In the genomic region with DNA sequence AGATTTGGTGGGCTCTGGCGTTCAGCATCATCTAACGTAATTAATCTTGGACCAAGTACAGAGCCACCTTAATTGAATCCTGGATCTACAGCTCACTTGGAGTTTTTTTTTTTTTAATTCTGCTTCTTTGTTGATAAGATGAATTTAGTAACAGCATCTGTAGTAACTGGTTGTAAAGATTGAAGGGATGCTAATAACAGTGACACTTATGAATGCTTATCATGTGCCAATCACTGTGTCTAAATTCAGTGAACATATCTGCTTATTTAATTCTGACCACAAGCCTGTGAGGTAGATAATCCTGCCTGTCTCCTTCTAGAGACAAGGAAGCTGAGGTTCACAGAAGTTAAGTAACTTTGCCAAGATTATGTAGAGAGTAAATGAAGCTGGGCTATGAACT, we compare ENCODE assay signal across 16 cellular contexts.
A peak's percentile ranks its signal among the peaks of the same experiment; 100 is the strongest.
DNase-seq lines count a peak whose midpoint lies in the region; TF ChIP-seq lines count a peak whose summit lies in the region.
"Had no signal": no experiment of that assay in that cellular context is flagged by ENCODE, and none has a peak within 500 bp of the region (broad histone marks: within the 10 kb centered on the region; RNA-seq: fewer than 3 reads in every experiment).

No MANE protein-coding gene starts in this region.

- intact Hi-C loops in stomach (cut with DNase I; ENCODE audit: low total_unique reads): no loop called here

- no peaks in the 10 kb centered on the region for H3F3A ChIP-seq in SK-N-SH (replicated peaks; ENCODE audit: insufficient read depth)

- no peak overlapping the region for H3K4me2 ChIP-seq in SK-N-SH
- H3K4me2 ChIP-seq: BLaER1 had no signal

- H3K27ac ChIP-seq in SK-N-SH (ENCODE audit: low read depth in 2 of 2, low read length in 1 of 2): peak overlapping the region; percentile 27 to 100; a peak in 3 of 4 replicates
- H3K27ac ChIP-seq in VCaP: peak overlapping the region; percentile 79
- H3K27ac ChIP-seq in stomach: no peak overlapping the region
- H3K27ac ChIP-seq in RWPE1: no peak overlapping the region
- H3K27ac ChIP-seq: BLaER1 had no signal

- peak; percentile 24 for TF ChIP-seq RAD21 in SK-N-SH (IDR thresholded peaks at IDR 0.05; ENCODE audit: low read length)

- H3K9ac ChIP-seq in SK-N-SH: no peak overlapping the region
- H3K9ac ChIP-seq: BLaER1 had no signal

- DNase-seq in SK-N-SH (no peak), stomach (no peak), RWPE1 (ENCODE audit: low spot score) (no peak)
- no peak for DNase-seq in stimulated activated CD4-positive, alpha-beta T cell treated with anti-CD3 and anti-CD28 coated beads, Interleukin-2, amount 100 ng/mL, for 48 hours
- DNase-seq: 8988T; ACHN; BE2C; C1 segment of cervical spinal cord; Calu3; CD4-positive, alpha-beta memory T cell; CD4-positive, CD25-positive, alpha-beta regulatory T cell; DMS79 treated with DMSO at 0.1 percent for 48 hours; GF-D8 had no signal

- no peak overlapping the region; a peak in 1 of 4 replicates for H3K4me3 ChIP-seq in SK-N-SH (ENCODE audit: low read depth in 2 of 2, low read length in 1 of 2)
- no peak overlapping the region for H3K4me3 ChIP-seq in stomach
- H3K4me3 ChIP-seq: BLaER1 had no signal

- 21% methylated on average over 2 of the region's 2 CpGs for WGBS in SK-N-SH (ENCODE audit: low lambda C conversion rate)
- WGBS in stomach, 5 donors: 76 to 84% (median 84%) methylated on average over 2 of the region's 2 CpGs

- CTCF ChIA-PET in SK-N-SH (lab: Yijun Ruan, JAX): interaction anchor here (1.0 to 1.2 kb wide), 2 partner anchors 11 to 257 kb away, joined by 3 read pairs; no protein-coding TSS in a partner anchor
- CTCF ChIA-PET in RWPE1 (lab: Yijun Ruan, JAX): no interaction called here

- H3K36me3 ChIP-seq in SK-N-SH (replicated peaks in 1 of 2; ENCODE audit: control insufficient read depth in 1 of 2, insufficient read depth in 2 of 2, low read length in 1 of 2): no peaks in the 10 kb centered on the region
- H3K36me3 ChIP-seq in stomach: no peaks in the 10 kb centered on the region
- H3K36me3 ChIP-seq: BE2C, BLaER1 had no signal

- TF ChIP-seq POLR2A in stomach (IDR thresholded peaks at IDR 0.05): no peak

- TF ChIP-seq CTCF in SK-N-SH (IDR thresholded peaks at IDR 0.05): no peak
- no peak for TF ChIP-seq CTCF in VCaP (conservative IDR thresholded peaks at IDR 0.05)
- TF ChIP-seq CTCF in stomach (IDR thresholded peaks at IDR 0.05): no peak
- TF ChIP-seq CTCF in RWPE1 (conservative IDR thresholded peaks at IDR 0.05; ENCODE audit: low read depth): no peak

- H4K20me1 ChIP-seq in SK-N-SH (ENCODE audit: insufficient read depth): no peaks in the 10 kb centered on the region
- H4K20me1 ChIP-seq: BLaER1 had no signal

- no peak overlapping the region for H2AFZ ChIP-seq in SK-N-SH (ENCODE audit: low read depth)

- POLR2A ChIA-PET in SK-N-SH (lab: Yijun Ruan, JAX): interaction anchor here (0.7 to 2.7 kb wide), 7 partner anchors 9 to 417 kb away, joined by 3 to 29 read pairs (median 5); no protein-coding TSS in a partner anchor
- POLR2A ChIA-PET in RWPE1 (lab: Yijun Ruan, JAX; ENCODE audit: low non-redundant PET): no interaction called here

- TF ChIP-seq EP300 in SK-N-SH (IDR thresholded peaks at IDR 0.05; ENCODE audit: borderline replicate concordance in 1 of 2, low read depth in 1 of 2, low read length in 1 of 2) (peak in 1 of 2 experiments; percentile 94; a peak in 1 of 4 replicates), stomach (IDR thresholded peaks at IDR 0.05) (no peak)

- H3K4me1 ChIP-seq in SK-N-SH (ENCODE audit: control insufficient read depth in 1 of 2, insufficient read depth in 2 of 2, low read depth in 1 of 2, low read length in 1 of 2) (peaks cover 0 to 39% of the 10 kb centered on the region in 2 experiments; a peak in 2 of 4 replicates), stomach (peaks cover 0 to 10% (median 4%) of the 10 kb centered on the region in 4 donors)
- H3K4me1 ChIP-seq: BLaER1 had no signal

- H3K27me3 ChIP-seq in SK-N-SH (ENCODE audit: insufficient read depth) (no peaks in the 10 kb centered on the region), stomach (no peaks in the 10 kb centered on the region)
- H3K27me3 ChIP-seq: BE2C, BLaER1 had no signal

- H3K9me3 ChIP-seq in SK-N-SH: no peaks in the 10 kb centered on the region
- H3K9me3 ChIP-seq in stomach: no peaks in the 10 kb centered on the region
- H3K9me3 ChIP-seq: BE2C, BLaER1, Caco-2 had no signal

- H3K9me2 ChIP-seq in SK-N-SH: no peaks in the 10 kb centered on the region

- no peaks in the 10 kb centered on the region for H3K79me2 ChIP-seq in SK-N-SH (ENCODE audit: insufficient read depth)

TF ChIP-seq in SK-N-SH, 30 proteins besides CTCF, POLR2A, EP300 and RAD21:
- TF ChIP-seq RCOR1 (IDR thresholded peaks at IDR 0.05; ENCODE audit: low read length): 0 out of 2 replicates have a peak, but pooled peaks have one; percentile 16
- peak; percentile 63; the same call in 1 of the 2 replicates for TF ChIP-seq FOXJ3 (CRISPR knock-in tag; IDR thresholded peaks at IDR 0.05)
- TF ChIP-seq SIN3A (IDR thresholded peaks at IDR 0.05; ENCODE audit: borderline replicate concordance, low read depth, low read length): no peak
- TF ChIP-seq GATA2 (CRISPR knock-in tag; IDR thresholded peaks at IDR 0.05): peak; percentile 86
- TF ChIP-seq TCF12 (IDR thresholded peaks at IDR 0.05): 0 out of 2 replicates have a peak, but pooled peaks have one; percentile 6
- TF ChIP-seq JUND (IDR thresholded peaks at IDR 0.05): no peak
- no peak for TF ChIP-seq RXRA (IDR thresholded peaks at IDR 0.05; ENCODE audit: borderline replicate concordance, low read depth)

Comparison
In these comparisons a context has a peak if more than half of its experiments do, and no peak if none do; other contexts are left out.
1. H3K27ac ChIP-seq: peak in SK-N-SH (2 of 2) and VCaP (single experiment); none in stomach (0 of 5) and RWPE1 (single experiment).